ENCODE assay signal across 8 cellular contexts in the genomic region with DNA sequence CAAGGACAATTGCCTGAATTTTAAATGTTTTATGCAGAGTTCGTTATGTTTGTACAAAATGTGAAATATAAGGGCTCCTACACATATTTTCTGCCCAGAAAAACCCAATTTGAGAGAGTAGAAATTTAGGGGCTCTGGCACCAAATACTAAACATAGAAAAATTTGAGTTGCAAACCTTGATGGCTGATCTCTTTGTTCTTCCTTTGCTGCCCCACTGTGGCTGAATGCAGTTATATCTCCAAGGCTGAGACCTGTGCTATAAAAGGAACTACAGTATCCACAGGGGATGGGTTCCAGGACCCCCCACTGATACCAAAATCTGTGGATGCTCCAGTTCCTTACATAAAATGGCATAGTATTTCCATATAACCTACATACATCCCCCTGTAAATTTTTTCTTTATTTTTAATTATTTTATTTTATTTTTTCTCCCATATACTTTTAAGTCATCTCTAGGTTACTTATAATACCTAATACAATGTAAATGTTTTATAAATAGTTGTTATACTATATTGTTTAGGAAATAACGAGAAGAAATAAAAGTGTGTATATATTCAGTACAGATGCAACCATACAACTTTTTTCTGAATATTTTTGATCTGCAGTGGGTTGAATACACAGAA. TPM values are rescaled to one million over a fixed set of nuclear protein-coding genes. Genes with fewer than 3 reads are reported as not detected.
DNase-seq lines count a peak whose midpoint lies in the region; ATAC-seq, FAIRE-seq and TF ChIP-seq lines count a peak whose summit lies in the region.

No MANE protein-coding gene starts in this region.

- no peak overlapping the region for H3K27ac Mint-ChIP-seq in astrocyte (ENCODE audit: unreplicated experiment)

- ATAC-seq in HG02870 (IDR thresholded peaks at IDR 0.05; ENCODE audit: unreplicated experiment), result no peak
- ATAC-seq in HG03354 (IDR thresholded peaks at IDR 0.05; ENCODE audit: poor library complexity, severe bottlenecking, unreplicated experiment), result no peak

- peaks cover 2% of the 10 kb centered on the region for H3K27me3 Mint-ChIP-seq in astrocyte (ENCODE audit: low read depth, unreplicated experiment)

- H3K4me2 ChIP-seq in OCI-LY1 (ENCODE audit: low read length) (no peak overlapping the region), astrocyte (ENCODE audit: low read length) (no peak overlapping the region)

- no peaks in the 10 kb centered on the region for H3K4me1 ChIP-seq in OCI-LY1 (ENCODE audit: insufficient read depth, low read length, severe bottlenecking)
- H3K4me1 ChIP-seq in astrocyte (ENCODE audit: insufficient read depth, low read length), result no peaks in the 10 kb centered on the region

- H3K4me3 Mint-ChIP-seq in astrocyte (ENCODE audit: unreplicated experiment), result no peak overlapping the region

- no peaks in the 10 kb centered on the region for H3K4me1 Mint-ChIP-seq in astrocyte (ENCODE audit: low read depth, unreplicated experiment)

- H3K9me3 Mint-ChIP-seq in astrocyte (ENCODE audit: unreplicated experiment), result no peaks in the 10 kb centered on the region

- no peaks in the 10 kb centered on the region for H3K27me3 ChIP-seq in OCI-LY1 (ENCODE audit: insufficient read depth, low read length)
- H3K27me3 ChIP-seq in astrocyte (ENCODE audit: insufficient read depth, low read length), result peaks cover 3% of the 10 kb centered on the region

- no peaks in the 10 kb centered on the region for H3K36me3 ChIP-seq in OCI-LY1 (ENCODE audit: insufficient read depth, low read length)
- H3K36me3 ChIP-seq in astrocyte (ENCODE audit: insufficient read depth, low read length), result no peaks in the 10 kb centered on the region

- H3K79me2 ChIP-seq in OCI-LY1 (ENCODE audit: insufficient read depth, low read length) (no peaks in the 10 kb centered on the region), astrocyte (ENCODE audit: insufficient read depth, low read length) (no peaks in the 10 kb centered on the region)

- no peaks in the 10 kb centered on the region for H3K9me2 ChIP-seq in OCI-LY1 (ENCODE audit: low read depth, low read length)

- no peaks in the 10 kb centered on the region for H3K36me3 Mint-ChIP-seq in astrocyte (ENCODE audit: low read depth, unreplicated experiment)

- no peak overlapping the region for H3K4me3 ChIP-seq in OCI-LY1 (ENCODE audit: low read depth, low read length, poor library complexity, severe bottlenecking)
- no peak overlapping the region for H3K4me3 ChIP-seq in astrocyte (ENCODE audit: insufficient read depth, low read depth, low read length)

- no peaks in the 10 kb centered on the region for H3K9me3 ChIP-seq in OCI-LY1 (ENCODE audit: low read length)
- H3K9me3 ChIP-seq in astrocyte (ENCODE audit: insufficient read depth, low read depth, low read length), result no peaks in the 10 kb centered on the region

- H2AFZ ChIP-seq in OCI-LY1 (ENCODE audit: low read length) (no peak overlapping the region), astrocyte (ENCODE audit: low read depth, low read length) (no peak overlapping the region)

- H3K27ac ChIP-seq in OCI-LY1 (ENCODE audit: low read depth, low read length, poor library complexity, severe bottlenecking), result no peak overlapping the region
- H3K27ac ChIP-seq in astrocyte (ENCODE audit: low read depth, low read length), result no peak overlapping the region

- no peaks in the 10 kb centered on the region; the same call in 1 of the 2 replicates for H3F3A ChIP-seq in OCI-LY1 (ENCODE audit: insufficient read depth, low read length)

- FAIRE-seq in astrocyte (lab: Jason Lieb, UNC), result no peak

- H4K20me1 ChIP-seq in OCI-LY1 (ENCODE audit: insufficient read depth, low read length) (no peaks in the 10 kb centered on the region), astrocyte (ENCODE audit: insufficient read depth, low read length) (no peaks in the 10 kb centered on the region)

- TF ChIP-seq CTCF in OCI-LY1 (IDR thresholded peaks at IDR 0.05; ENCODE audit: low read length) (peak; percentile 54), astrocyte (IDR thresholded peaks at IDR 0.05; ENCODE audit: insufficient read depth, low read depth, low read length) (peak; percentile 55)

- H3K9ac ChIP-seq in OCI-LY1 (ENCODE audit: low read length), result no peak overlapping the region
- H3K9ac ChIP-seq in astrocyte (ENCODE audit: low read length), result no peak overlapping the region

- peak; percentile 27 for DNase-seq in COLO829 (ENCODE audit: low spot score)
- peak; percentile 27 for DNase-seq in HCEC 1CT
- DNase-seq in astrocyte (ENCODE audit: low read depth), result peak; percentile 3
- peak; percentile 11 to 57 for DNase-seq in hippocampal formation (lab: John Stamatoyannopoulos, UW)
- DNase-seq in stimulated activated CD4-positive, alpha-beta T cell treated with anti-CD3 and anti-CD28 coated beads, Interleukin-15, amount 100 ng/mL, for 24 hours, result peak; percentile 46

RNA-seq across cellular contexts. Expression of a gene that starts 22.5 kb away (rescaled TPM):
- total RNA-seq in astrocyte, result 0.24 and 0.27 TPM in 2 replicates

RNA-seq across cellular contexts. Expression of a gene that starts 45.0 kb away (rescaled TPM):
- 127 and 131 TPM in 2 replicates for total RNA-seq in astrocyte

RNA-seq across cellular contexts. Expression of a gene that starts 59.3 kb away (rescaled TPM):
- total RNA-seq in astrocyte, result 1.2 and 1.9 TPM in 2 replicates
